Comparison of ENCODE assay signal across 10 cellular contexts in genomic region chr18:32255570-32255969, GRCh38.
"Had no signal": no experiment of that assay in that cellular context is flagged by ENCODE, and none has a peak within 500 bp of the region (broad histone marks: within the 10 kb centered on the region; RNA-seq: fewer than 3 reads in every experiment).

No MANE protein-coding gene starts in this region.

- H2AFZ ChIP-seq: GM23248 had no signal

- H3K9ac ChIP-seq: GM23248, KMS-11 had no signal

- H3K9me3 ChIP-seq: HAP-1 had no signal

- H3K4me3 ChIP-seq: GM23248, HAP-1 had no signal

- H3K4me3 Mint-ChIP-seq: HFFc6, IgD-negative memory B cell had no signal

- H3K36me3 Mint-ChIP-seq: IgD-negative memory B cell had no signal

- ATAC-seq: HCT116 had no signal

- H3K36me3 ChIP-seq: HAP-1 had no signal

- H3K4me2 ChIP-seq: KMS-11 had no signal

- H3K27ac ChIP-seq: GM23248, HL-60, KMS-11 had no signal

- H3K27ac Mint-ChIP-seq: HFFc6, IgD-negative memory B cell had no signal

- DNase-seq: GM23248, GOT3, H7, HFFc6, KBM-7 had no signal

- H3K9me3 Mint-ChIP-seq: IgD-negative memory B cell had no signal
